10 cellular contexts compared by ENCODE assay signal in genomic region chr18:57040175-57040574, GRCh38.
"Had no signal": no experiment of that assay in that cellular context is flagged by ENCODE, and none has a peak within 500 bp of the region (broad histone marks: within the 10 kb centered on the region; RNA-seq: fewer than 3 reads in every experiment).

No MANE protein-coding gene starts in this region.

- H3K4me1 Mint-ChIP-seq: H9, IgD-negative memory B cell had no signal

- H2AFZ ChIP-seq: GM23248 had no signal

- DNase-seq: GM23248, GOT3, H9, HCEC 1CT, HFFc6, KG1 had no signal

- H3K9me3 Mint-ChIP-seq: HFFc6 had no signal

- H3K36me3 Mint-ChIP-seq: IgD-negative memory B cell had no signal

- H3K9ac ChIP-seq: GM23248 had no signal

- H3K27ac ChIP-seq: GM23248, HL-60 had no signal

- H3K27ac Mint-ChIP-seq: HFFc6, IgD-negative memory B cell had no signal

- FAIRE-seq: H54, HepG2 had no signal

- H3K4me3 ChIP-seq: GM23248 had no signal

- H3K4me3 Mint-ChIP-seq: H9, HFFc6, IgD-negative memory B cell had no signal
